Comparison of ENCODE assay signal across 9 cellular contexts in genomic region chr19:49018388-49019241, GRCh38. TPM values are rescaled to one million over a fixed set of nuclear protein-coding genes. Genes with fewer than 3 reads are reported as not detected.
DNase-seq lines count a peak whose midpoint lies in the region; ATAC-seq, FAIRE-seq and TF ChIP-seq lines count a peak whose summit lies in the region.
"Not testable (repeated sequence)": the region's sequence is repeated elsewhere in the genome, so short reads cannot be mapped to it uniquely, and the experiment has no call there.
"Had no signal": no experiment of that assay in that cellular context is flagged by ENCODE, and none has a peak within 500 bp of the region (broad histone marks: within the 10 kb centered on the region; RNA-seq: fewer than 3 reads in every experiment).

No MANE protein-coding gene starts in this region.

- not testable (repeated sequence) for H3K9me3 Mint-ChIP-seq in CD8-positive, alpha-beta T cell; activated naive CD4-positive, alpha-beta T cell treated with anti-CD3 and anti-CD28 coated beads, Interleukin-2, amount 50 U/mL, for 24 hours

- not testable (repeated sequence) for TF ChIP-seq EP300 in ovary (IDR thresholded peaks at IDR 0.05)

- H3K9me3 ChIP-seq in CD8-positive, alpha-beta T cell (ENCODE audit: low read length); HUES48 (ENCODE audit: control insufficient read depth, insufficient read depth, low read length); SK-N-MC (ENCODE audit: low read depth, low read length); endothelial cell of umbilical vein (replicated peaks; ENCODE audit: control insufficient read depth, insufficient read depth, low read length); ovary; thymus (ENCODE audit: control insufficient read depth): not testable (repeated sequence)

- peak overlapping the region; percentile 62 for H3K4me2 ChIP-seq in endothelial cell of umbilical vein (ENCODE audit: insufficient read depth, low read length)

- not testable (repeated sequence) for H3K9me1 ChIP-seq in endothelial cell of umbilical vein (replicated peaks; ENCODE audit: control insufficient read depth, extremely low read depth, insufficient read depth, low read length)

- BruUV-seq in endothelial cell of umbilical vein (replicated peaks; lab: Mats Ljungman, UMichigan) = not testable (repeated sequence)

- H3K27ac ChIP-seq in CD8-positive, alpha-beta T cell (ENCODE audit: low read depth, low read length) = peak overlapping the region; percentile 3
- not testable (repeated sequence) for H3K27ac ChIP-seq in HUES48 (ENCODE audit: low read depth, low read length); SK-N-MC; endothelial cell of umbilical vein (ENCODE audit: insufficient read depth, low read depth, low read length); ovary; thymus (ENCODE audit: low read depth)

- H3K36me3 Mint-ChIP-seq in CD8-positive, alpha-beta T cell = peaks cover 13% of the 10 kb centered on the region
- not testable (repeated sequence) for H3K36me3 Mint-ChIP-seq in activated naive CD4-positive, alpha-beta T cell treated with anti-CD3 and anti-CD28 coated beads, Interleukin-2, amount 50 U/mL, for 24 hours

- H3K4me1 ChIP-seq in CD8-positive, alpha-beta T cell (ENCODE audit: insufficient read depth, low read length) = peaks cover 20% of the 10 kb centered on the region
- H3K4me1 ChIP-seq in HUES48 (ENCODE audit: control insufficient read depth, insufficient read depth, low read length) = peaks cover 16% of the 10 kb centered on the region
- H3K4me1 ChIP-seq in endothelial cell of umbilical vein (ENCODE audit: control insufficient read depth, extremely low read depth, insufficient read depth, low read length) = peaks cover 10% of the 10 kb centered on the region
- H3K4me1 ChIP-seq in ovary (ENCODE audit: insufficient read depth); thymus (ENCODE audit: control insufficient read depth, insufficient read depth, low read length): not testable (repeated sequence)

- not testable (repeated sequence) for H3K79me2 ChIP-seq in endothelial cell of umbilical vein (ENCODE audit: control insufficient read depth, insufficient read depth, low read length)

- H3K9ac ChIP-seq in HUES48 (ENCODE audit: low read depth, low read length) (0 out of 2 replicates have a peak overlapping the region, but pooled peaks have one; percentile 17), SK-N-MC (ENCODE audit: insufficient read length) (peak overlapping the region; percentile 62)
- H3K9ac ChIP-seq in endothelial cell of umbilical vein (replicated peaks; ENCODE audit: extremely low read depth, insufficient read depth, low read length) = not testable (repeated sequence)

- H3K27me3 ChIP-seq in CD8-positive, alpha-beta T cell (ENCODE audit: insufficient read depth, low read length); endothelial cell of umbilical vein (ENCODE audit: control insufficient read depth in 2 of 2, insufficient read depth in 2 of 2, low read length in 2 of 2); ovary: not testable (repeated sequence)
- peaks cover 26% of the 10 kb centered on the region for H3K27me3 ChIP-seq in HUES48 (ENCODE audit: control insufficient read depth, insufficient read depth, low read length)
- peaks cover 16% of the 10 kb centered on the region for H3K27me3 ChIP-seq in thymus (ENCODE audit: control insufficient read depth, insufficient read depth)

- not testable (repeated sequence) for H3K36me3 ChIP-seq in CD8-positive, alpha-beta T cell (ENCODE audit: insufficient read depth, low read length); SK-N-MC (ENCODE audit: insufficient read depth, low read length); ovary
- H3K36me3 ChIP-seq in HUES48 (ENCODE audit: control insufficient read depth, insufficient read depth, low read length) (peaks cover 25% of the 10 kb centered on the region), endothelial cell of umbilical vein (ENCODE audit: control insufficient read depth in 2 of 2, extremely low read depth in 1 of 2, insufficient read depth in 2 of 2, low read length in 2 of 2) (peaks cover 0 to 17% of the 10 kb centered on the region in 2 experiments), thymus (ENCODE audit: control insufficient read depth, insufficient read depth) (peaks cover 25% of the 10 kb centered on the region)

- not testable (repeated sequence) for TF ChIP-seq CTCF in CD8-positive, alpha-beta T cell (IDR thresholded peaks at IDR 0.05); endothelial cell of umbilical vein (IDR thresholded peaks at IDR 0.05; ENCODE audit: extremely low read depth in 1 of 2, insufficient read depth in 1 of 2, low read depth in 1 of 2, low read length in 2 of 2); ovary (IDR thresholded peaks at IDR 0.05)

- H3K27ac Mint-ChIP-seq in CD8-positive, alpha-beta T cell = not testable (repeated sequence)
- H3K27ac Mint-ChIP-seq in activated naive CD4-positive, alpha-beta T cell treated with anti-CD3 and anti-CD28 coated beads, Interleukin-2, amount 50 U/mL, for 24 hours = peak overlapping the region; percentile 71

- H3K4me3 Mint-ChIP-seq in CD8-positive, alpha-beta T cell = peak overlapping the region; percentile 84
- H3K4me3 Mint-ChIP-seq in activated naive CD4-positive, alpha-beta T cell treated with anti-CD3 and anti-CD28 coated beads, Interleukin-2, amount 50 U/mL, for 24 hours = peak overlapping the region; percentile 85

- WGBS in ovary, 3 donors = 1 to 2% (median 1%) methylated on average over 49 to 50 of the region's 50 CpGs
- 8% methylated on average over 50 of the region's 50 CpGs for WGBS in thymus

- ATAC-seq in CD8-positive, alpha-beta T cell = peak; percentile 12

- peak overlapping the region; percentile 71 for H3K4me3 ChIP-seq in CD8-positive, alpha-beta T cell (ENCODE audit: low read depth, low read length)
- peak overlapping the region; percentile 58 for H3K4me3 ChIP-seq in HUES48 (ENCODE audit: low read depth, low read length)
- H3K4me3 ChIP-seq in SK-N-MC = peak overlapping the region; percentile 83
- H3K4me3 ChIP-seq in endothelial cell of umbilical vein (replicated peaks in 1 of 3; ENCODE audit: insufficient read depth in 1 of 3, low read depth in 1 of 3, low read length in 3 of 3) = peak overlapping the region; percentile 16 to 25 (median 20)
- peak overlapping the region; percentile 29 for H3K4me3 ChIP-seq in ovary
- peak overlapping the region; percentile 47 for H3K4me3 ChIP-seq in thymus (ENCODE audit: low read length)

- FAIRE-seq in endothelial cell of umbilical vein (lab: Jason Lieb, UNC) = peak; percentile 77

- dilution Hi-C loops in endothelial cell of umbilical vein (cut with MboI; ENCODE audit: extremely low pct_ligation_motif_present, low sequenced_read_pairs) = not testable (repeated sequence)

- peak overlapping the region; percentile 80 for H2AFZ ChIP-seq in endothelial cell of umbilical vein (ENCODE audit: low read depth, low read length)

- peak in 2 of 7 experiments; percentile 31 to 56 for DNase-seq in CD8-positive, alpha-beta T cell
- DNase-seq in SK-N-MC (ENCODE audit: low read depth, low spot score) = not testable (repeated sequence)
- DNase-seq in endothelial cell of umbilical vein (ENCODE audit: low read depth, low spot score) (peak; percentile 24), kidney tubule cell (ENCODE audit: low spot score) (peak; percentile 1), ovary (peak in 4 of 5 donors; percentile 44 to 71 (median 50))

- not testable (repeated sequence) for TF ChIP-seq POLR2A in endothelial cell of umbilical vein (IDR thresholded peaks at IDR 0.05; ENCODE audit: low read depth, low read length); ovary (IDR thresholded peaks at IDR 0.05)

- H4K20me1 ChIP-seq in endothelial cell of umbilical vein (replicated peaks; ENCODE audit: control insufficient read depth, extremely low read depth, insufficient read depth, low read length) = not testable (repeated sequence)

- intact Hi-C loops in CD8-positive, alpha-beta T cell (cut with DNase I, micrococcal nuclease) = loop anchor here (2.0 kb wide), 2 partner anchors 26 to 66 kb away; partner anchors contain the start of genes GYS1 (in 2 of the 2), RUVBL2 (in 2 of the 2) and SNRNP70 (in 1 of the 2)
- intact Hi-C loops in endothelial cell of umbilical vein (cut with micrococcal nuclease); ovary (cut with DNase I): not testable (repeated sequence)

- CTCF ChIA-PET in CD8-positive, alpha-beta T cell (lab: Charles Lee) = interaction anchor here (0.8 to 2.7 kb wide), 10 partner anchors 10 to 117 kb away, joined by 3 to 20 read pairs (median 3); partner anchors contain the start of genes CGB7, GYS1 and RUVBL2
- CTCF ChIA-PET in endothelial cell of umbilical vein (lab: Charles Lee) = interaction anchor here (0.8 to 5.4 kb wide), 11 partner anchors 13 to 207 kb away, joined by 3 to 37 read pairs (median 4); partner anchors contain the start of genes CGB2, GYS1 and RUVBL2

- POLR2A ChIA-PET in CD8-positive, alpha-beta T cell (lab: Charles Lee) = interaction anchor here (1.1 to 1.6 kb wide), 2 partner anchors 25 kb away, joined by 7 to 9 read pairs; partner anchors contain the start of genes GYS1 and RUVBL2
- POLR2A ChIA-PET in endothelial cell of umbilical vein (lab: Charles Lee) = not testable (repeated sequence)

- peaks cover 28% of the 10 kb centered on the region for H3K4me1 Mint-ChIP-seq in CD8-positive, alpha-beta T cell (ENCODE audit: low read depth)
- peaks cover 12% of the 10 kb centered on the region for H3K4me1 Mint-ChIP-seq in activated naive CD4-positive, alpha-beta T cell treated with anti-CD3 and anti-CD28 coated beads, Interleukin-2, amount 50 U/mL, for 24 hours

- not testable (repeated sequence) for H3K27me3 Mint-ChIP-seq in CD8-positive, alpha-beta T cell (ENCODE audit: low read depth); activated naive CD4-positive, alpha-beta T cell treated with anti-CD3 and anti-CD28 coated beads, Interleukin-2, amount 50 U/mL, for 24 hours

RNA-seq across cellular contexts. Expression of gene LHB, which starts 1.7 kb away (rescaled TPM):
- not detected for total RNA-seq in CD8-positive, alpha-beta T cell
- not detected in 2 replicates for total RNA-seq in endothelial cell of umbilical vein
- 1.3 and 1.4 TPM in 2 replicates for polyA plus RNA-seq in endothelial cell of umbilical vein
- polyA plus RNA-seq in endothelial cell of umbilical vein (2011; cell fraction: cytosol; rRNA removed) = 0.44 TPM in 1 of 2 replicates, not detected in the other
- 2.3 and 2.7 TPM in 2 replicates for polyA plus RNA-seq in endothelial cell of umbilical vein (2011; cell fraction: nucleus; rRNA removed)
- polyA plus RNA-seq in endothelial cell of umbilical vein (2012) = not detected in 2 replicates
- not detected in 2 replicates for polyA minus RNA-seq in endothelial cell of umbilical vein
- not detected for polyA minus RNA-seq in endothelial cell of umbilical vein (2011; cell fraction: cytosol; rRNA and poly(A)+ RNA removed)
- polyA minus RNA-seq in endothelial cell of umbilical vein (2011; cell fraction: nucleus; rRNA and poly(A)+ RNA removed) = not detected in 2 replicates
- not detected for total RNA-seq in ovary
- polyA plus RNA-seq in ovary = not detected
- polyA plus RNA-seq in thymus = 1.2 TPM
- total RNA-seq: activated CD8-positive, alpha-beta memory T cell treated with anti-CD3 and anti-CD28 coated beads for 36 hours had no signal

RNA-seq across cellular contexts. Expression of gene CGB3, which starts 5.5 kb away (rescaled TPM):
- total RNA-seq in CD8-positive, alpha-beta T cell = not detected
- total RNA-seq in endothelial cell of umbilical vein (not detected in 2 replicates), ovary (not detected)
- polyA plus RNA-seq in endothelial cell of umbilical vein (not detected in 2 replicates), ovary (not detected), thymus (0.37 TPM)
- polyA plus RNA-seq in endothelial cell of umbilical vein (2011; cell fraction: cytosol; rRNA removed) = not detected in 2 replicates
- polyA plus RNA-seq in endothelial cell of umbilical vein (2011; cell fraction: nucleus; rRNA removed) = not detected in 2 replicates
- polyA plus RNA-seq in endothelial cell of umbilical vein (2012) = not detected in 2 replicates
- not detected in 2 replicates for polyA minus RNA-seq in endothelial cell of umbilical vein
- polyA minus RNA-seq in endothelial cell of umbilical vein (2011; cell fraction: cytosol; rRNA and poly(A)+ RNA removed) = not detected
- not detected in 2 replicates for polyA minus RNA-seq in endothelial cell of umbilical vein (2011; cell fraction: nucleus; rRNA and poly(A)+ RNA removed)
- total RNA-seq: activated CD8-positive, alpha-beta memory T cell treated with anti-CD3 and anti-CD28 coated beads for 36 hours had no signal

RNA-seq across cellular contexts. Expression of gene CGB2, which starts 13.1 kb away (rescaled TPM):
- not detected for total RNA-seq in CD8-positive, alpha-beta T cell
- total RNA-seq in endothelial cell of umbilical vein = not detected in 2 replicates
- polyA plus RNA-seq in endothelial cell of umbilical vein = not detected in 2 replicates
- not detected in 2 replicates for polyA plus RNA-seq in endothelial cell of umbilical vein (2011; cell fraction: cytosol; rRNA removed)
- polyA plus RNA-seq in endothelial cell of umbilical vein (2011; cell fraction: nucleus; rRNA removed) = not detected in 2 replicates
- not detected in 2 replicates for polyA plus RNA-seq in endothelial cell of umbilical vein (2012)
- not detected in 2 replicates for polyA minus RNA-seq in endothelial cell of umbilical vein
- polyA minus RNA-seq in endothelial cell of umbilical vein (2011; cell fraction: cytosol; rRNA and poly(A)+ RNA removed) = not detected
- polyA minus RNA-seq in endothelial cell of umbilical vein (2011; cell fraction: nucleus; rRNA and poly(A)+ RNA removed) = not detected in 2 replicates
- not detected for total RNA-seq in ovary
- polyA plus RNA-seq in ovary = not detected
- polyA plus RNA-seq in thymus = 0.11 TPM
- total RNA-seq: activated CD8-positive, alpha-beta memory T cell treated with anti-CD3 and anti-CD28 coated beads for 36 hours had no signal

RNA-seq across cellular contexts. Expression of gene CGB1, which starts 18.1 kb away (rescaled TPM):
- not detected for total RNA-seq in CD8-positive, alpha-beta T cell
- not detected in 2 replicates for total RNA-seq in endothelial cell of umbilical vein
- polyA plus RNA-seq in endothelial cell of umbilical vein = not detected in 2 replicates
- not detected in 2 replicates for polyA plus RNA-seq in endothelial cell of umbilical vein (2011; cell fraction: cytosol; rRNA removed)
- polyA plus RNA-seq in endothelial cell of umbilical vein (2011; cell fraction: nucleus; rRNA removed) = not detected in 2 replicates
- polyA plus RNA-seq in endothelial cell of umbilical vein (2012) = not detected in 2 replicates
- polyA minus RNA-seq in endothelial cell of umbilical vein = not detected in 2 replicates
- not detected for polyA minus RNA-seq in endothelial cell of umbilical vein (2011; cell fraction: cytosol; rRNA and poly(A)+ RNA removed)
- polyA minus RNA-seq in endothelial cell of umbilical vein (2011; cell fraction: nucleus; rRNA and poly(A)+ RNA removed) = not detected in 2 replicates
- not detected for total RNA-seq in ovary
- polyA plus RNA-seq in ovary = not detected
- not detected for polyA plus RNA-seq in thymus
- total RNA-seq: activated CD8-positive, alpha-beta memory T cell treated with anti-CD3 and anti-CD28 coated beads for 36 hours had no signal

RNA-seq across cellular contexts. Expression of gene RUVBL2, which starts 24.9 kb away (rescaled TPM):
- 10 to 100 TPM; 10.5 to 11.5 TPM for total RNA-seq in CD8-positive, alpha-beta T cell
- total RNA-seq in endothelial cell of umbilical vein (110 and 115 TPM in 2 replicates), ovary (100 to 1,000 TPM in 1 of 7 donors, 10 to 100 TPM in 6; 44.8 to 101 (median 56.6) TPM)
- polyA plus RNA-seq in endothelial cell of umbilical vein (185 and 200 TPM in 2 replicates), ovary (10 to 100 TPM; 11.4 to 53.1 TPM), thymus (52.0 TPM)
- polyA plus RNA-seq in endothelial cell of umbilical vein (2011; cell fraction: cytosol; rRNA removed) = 190 and 194 TPM in 2 replicates
- 192 and 197 TPM in 2 replicates for polyA plus RNA-seq in endothelial cell of umbilical vein (2011; cell fraction: nucleus; rRNA removed)
- 148 and 185 TPM in 2 replicates for polyA plus RNA-seq in endothelial cell of umbilical vein (2012)
- 106 and 142 TPM in 2 replicates for polyA minus RNA-seq in endothelial cell of umbilical vein
- 189 TPM for polyA minus RNA-seq in endothelial cell of umbilical vein (2011; cell fraction: cytosol; rRNA and poly(A)+ RNA removed)
- 39.0 and 64.7 TPM in 2 replicates for polyA minus RNA-seq in endothelial cell of umbilical vein (2011; cell fraction: nucleus; rRNA and poly(A)+ RNA removed)

Comparison
In these comparisons a context has a peak if more than half of its experiments do, and no peak if none do; other contexts are left out.
1. H3K4me3 ChIP-seq: peak in every context shown above with its lines; median percentile 83 in SK-N-MC; 71 in CD8-positive, alpha-beta T cell; 58 in HUES48; 47 in thymus; 29 in ovary; 20 in endothelial cell of umbilical vein.